Comparison of ENCODE assay signal across 11 cellular contexts in the genomic region with DNA sequence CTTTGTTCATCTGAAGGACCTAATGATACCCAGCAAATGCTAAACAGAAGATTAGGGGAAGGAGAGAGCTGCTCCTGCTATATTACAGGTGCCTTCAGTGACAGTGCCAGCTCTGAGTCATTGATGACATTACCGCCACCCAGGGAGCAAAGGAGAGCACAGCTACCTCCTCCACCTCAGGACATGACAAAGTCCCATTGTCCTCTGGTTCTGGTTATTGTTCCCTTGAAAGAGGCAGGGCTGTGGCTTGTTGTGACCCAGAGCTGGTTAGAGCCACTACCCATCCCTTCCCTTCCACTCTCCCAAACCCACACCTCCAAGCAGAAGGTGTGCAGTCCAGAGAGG.
A peak's percentile ranks its signal among the peaks of the same experiment; 100 is the strongest.
DNase-seq lines count a peak whose midpoint lies in the region; ATAC-seq, FAIRE-seq and TF ChIP-seq lines count a peak whose summit lies in the region.
"Had no signal": no experiment of that assay in that cellular context is flagged by ENCODE, and none has a peak within 500 bp of the region (broad histone marks: within the 10 kb centered on the region; RNA-seq: fewer than 3 reads in every experiment).

No MANE protein-coding gene starts in this region.

- H3K27ac ChIP-seq in heart left ventricle (no peak overlapping the region), right cardiac atrium (ENCODE audit: low read length) (no peak overlapping the region), small intestine (ENCODE audit: low read depth in 1 of 2, low read length in 1 of 2) (no peak overlapping the region)
- no peak overlapping the region for H3K27ac ChIP-seq in effector memory CD4-positive, alpha-beta T cell (ENCODE audit: insufficient read depth, low read length, poor library complexity, severe bottlenecking)

- H3K27me3 ChIP-seq in heart left ventricle: peaks cover 0 to 7% (median 0%) of the 10 kb centered on the region in 9 donors
- no peaks in the 10 kb centered on the region for H3K27me3 ChIP-seq in right cardiac atrium (ENCODE audit: control insufficient read depth, insufficient read depth)
- H3K27me3 ChIP-seq in bronchial epithelial cell (ENCODE audit: control insufficient read depth, insufficient read depth, low read length): peaks cover 4% of the 10 kb centered on the region
- no peaks in the 10 kb centered on the region for H3K27me3 ChIP-seq in small intestine (ENCODE audit: control insufficient read depth in 2 of 2, insufficient read depth in 2 of 2, low read length in 2 of 2)
- no peaks in the 10 kb centered on the region for H3K27me3 ChIP-seq in effector memory CD4-positive, alpha-beta T cell (replicated peaks; ENCODE audit: control insufficient read depth, insufficient read depth, low read length, poor library complexity, severe bottlenecking)

- intact Hi-C loops in heart left ventricle (cut with DNase I) (loop anchor here in 2 of 10 donors (5.0 to 10.0 kb wide), 2 partner anchors 68 to 349 kb away; no protein-coding TSS in a partner anchor), right cardiac atrium (cut with DNase I) (no loop called here)

- 20 to 73% (median 55%) methylated on average over 1 of the region's 1 CpG for WGBS in heart left ventricle, 4 donors
- WGBS in right cardiac atrium: 91% methylated on average over 1 of the region's 1 CpG
- WGBS in small intestine, 3 donors: 11 to 54% (median 33%) methylated on average over 1 of the region's 1 CpG

- H3K36me3 ChIP-seq in heart left ventricle: no peaks in the 10 kb centered on the region
- no peaks in the 10 kb centered on the region for H3K36me3 ChIP-seq in bronchial epithelial cell (ENCODE audit: control insufficient read depth, insufficient read depth, low read length)
- H3K36me3 ChIP-seq in small intestine (ENCODE audit: control insufficient read depth in 2 of 2, insufficient read depth in 2 of 2, low read length in 2 of 2): no peaks in the 10 kb centered on the region
- no peaks in the 10 kb centered on the region for H3K36me3 ChIP-seq in effector memory CD4-positive, alpha-beta T cell (ENCODE audit: control insufficient read depth, insufficient read depth, low read length)

- TF ChIP-seq CTCF in heart left ventricle (IDR thresholded peaks at IDR 0.05): no peak
- TF ChIP-seq CTCF in bronchial epithelial cell (IDR thresholded peaks at IDR 0.05; ENCODE audit: insufficient read depth, low read length, severe bottlenecking): no peak

- H3K4me3 ChIP-seq in heart left ventricle: no peak overlapping the region
- no peak overlapping the region for H3K4me3 ChIP-seq in right cardiac atrium (ENCODE audit: low read length)
- no peak overlapping the region for H3K4me3 ChIP-seq in bronchial epithelial cell (ENCODE audit: low read depth, low read length)
- H3K4me3 ChIP-seq in small intestine (ENCODE audit: low read depth in 1 of 2, low read length in 2 of 2): no peak overlapping the region
- H3K4me3 ChIP-seq in effector memory CD4-positive, alpha-beta T cell (ENCODE audit: insufficient read depth, low read depth, low read length, poor library complexity, severe bottlenecking): no peak overlapping the region

- DNase-seq in heart left ventricle: no peak
- no peak for DNase-seq in right cardiac atrium
- DNase-seq in bronchial epithelial cell (ENCODE audit: low read depth): no peak
- DNase-seq in small intestine: peak; percentile 8
- DNase-seq in effector memory CD4-positive, alpha-beta T cell: no peak
- DNase-seq in cortex of kidney (lab: John Stamatoyannopoulos, UW): no peak
- DNase-seq: activated naive CD4-positive, alpha-beta T cell treated with anti-CD3 and anti-CD28 coated beads, Interleukin-2, amount 10 ng/mL, durations not matched to agents 7 days and 5 days; cerebellar nuclear complex had no signal

- ATAC-seq in heart left ventricle (peak in 3 of 4 donors; percentile 50 to 74 (median 63)), right cardiac atrium (no peak), HG03442 (IDR thresholded peaks at IDR 0.05; ENCODE audit: unreplicated experiment) (peak; percentile 62), GM19455 (IDR thresholded peaks at IDR 0.05; ENCODE audit: unreplicated experiment) (no peak)

- peaks cover 0 to 18% (median 0%) of the 10 kb centered on the region in 12 donors for H3K4me1 ChIP-seq in heart left ventricle
- peaks cover 2% of the 10 kb centered on the region for H3K4me1 ChIP-seq in right cardiac atrium (ENCODE audit: control insufficient read depth, insufficient read depth, low read length)
- H3K4me1 ChIP-seq in small intestine (ENCODE audit: control insufficient read depth in 2 of 2, insufficient read depth in 1 of 2, low read depth in 1 of 2, low read length in 1 of 2): no peaks in the 10 kb centered on the region
- no peaks in the 10 kb centered on the region for H3K4me1 ChIP-seq in effector memory CD4-positive, alpha-beta T cell (ENCODE audit: control insufficient read depth, insufficient read depth, low read length, poor library complexity, severe bottlenecking)

- FAIRE-seq in bronchial epithelial cell (lab: Jason Lieb, UNC) (peak; percentile 43), small intestine (lab: Jason Lieb, UNC) (no peak)
- FAIRE-seq: G401.6 had no signal

- no peaks in the 10 kb centered on the region for H3K9me3 ChIP-seq in heart left ventricle
- no peaks in the 10 kb centered on the region for H3K9me3 ChIP-seq in right cardiac atrium (ENCODE audit: control insufficient read depth, low read length)
- no peaks in the 10 kb centered on the region for H3K9me3 ChIP-seq in small intestine (ENCODE audit: control insufficient read depth, low read depth)
- no peaks in the 10 kb centered on the region for H3K9me3 ChIP-seq in effector memory CD4-positive, alpha-beta T cell (ENCODE audit: control insufficient read depth, low read length)

- TF ChIP-seq POLR2A in heart left ventricle (IDR thresholded peaks at IDR 0.05): no peak

Comparison
In these comparisons a context has a peak if more than half of its experiments do, and no peak if none do; other contexts are left out.
1. ATAC-seq: peak in heart left ventricle (3 of 4) and HG03442 (single experiment); none in right cardiac atrium (0 of 2) and GM19455 (single experiment).